21 cellular contexts compared by ENCODE assay signal in the genomic region with DNA sequence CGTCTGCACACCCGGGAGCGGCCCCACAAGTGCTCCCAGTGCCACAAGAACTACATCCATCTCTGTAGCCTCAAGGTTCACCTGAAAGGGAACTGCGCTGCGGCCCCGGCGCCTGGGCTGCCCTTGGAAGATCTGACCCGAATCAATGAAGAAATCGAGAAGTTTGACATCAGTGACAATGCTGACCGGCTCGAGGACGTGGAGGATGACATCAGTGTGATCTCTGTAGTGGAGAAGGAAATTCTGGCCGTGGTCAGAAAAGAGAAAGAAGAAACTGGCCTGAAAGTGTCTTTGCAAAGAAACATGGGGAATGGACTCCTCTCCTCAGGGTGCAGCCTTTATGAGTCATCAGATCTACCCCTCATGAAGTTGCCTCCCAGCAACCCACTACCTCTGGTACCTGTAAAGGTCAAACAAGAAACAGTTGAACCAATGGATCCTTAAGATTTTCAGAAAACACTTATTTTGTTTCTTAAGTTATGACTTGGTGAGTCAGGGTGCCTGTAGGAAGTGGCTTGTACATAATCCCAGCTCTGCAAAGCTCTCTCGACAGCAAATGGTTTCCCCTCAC. TPM values are rescaled to one million over a fixed set of nuclear protein-coding genes. Genes with fewer than 3 reads are reported as not detected.
DNase-seq lines count a peak whose midpoint lies in the region; ATAC-seq, FAIRE-seq and TF ChIP-seq lines count a peak whose summit lies in the region.
"Had no signal": no experiment of that assay in that cellular context is flagged by ENCODE, and none has a peak within 500 bp of the region (broad histone marks: within the 10 kb centered on the region; RNA-seq: fewer than 3 reads in every experiment).

No MANE protein-coding gene starts in this region.

- no peaks in the 10 kb centered on the region for H3K9me1 ChIP-seq in K562 (ENCODE audit: control insufficient read depth, insufficient read depth, low read length)

- DNase-seq in Right ventricle myocardium inferior (ENCODE audit: missing footprints) (peak; percentile 70), cardiac septum (ENCODE audit: low spot score) (no peak), MM.1S (peak; percentile 54), K562 (ENCODE audit: extremely low read depth in 1 of 4, low spot score in 3 of 4) (no peak), DMS79 (lab: John Stamatoyannopoulos, UW) (no peak), testis (no peak)
- no peak for DNase-seq in stimulated activated naive CD8-positive, alpha-beta T cell treated with anti-CD3 and anti-CD28 coated beads, Interleukin-15, amount 100 ng/mL, for 72 hours
- DNase-seq: activated CD4-positive, alpha-beta T cell treated with anti-CD3 and anti-CD28 coated beads, Interleukin-2, amount 50 U/mL, for 48 hours; DMS153; dorsolateral prefrontal cortex; head of caudate nucleus; NCI-H187 treated with DMSO at 0.1 percent for 48 hours; NCI-H526 treated with DMSO at 0.1 percent for 48 hours; T-helper 9 cell; WERI-Rb-1 had no signal

- H3F3A ChIP-seq in MM.1S (ENCODE audit: insufficient read depth, low read length), result peaks cover 99% of the 10 kb centered on the region

- 50% methylated on average over 12 of the region's 14 CpGs for WGBS in K562 (ENCODE audit: insufficient coverage, low coverage, missing lambda C conversion rate)
- 92 to 96% methylated on average over 13 to 14 of the region's 14 CpGs for WGBS in testis, 2 donors

- H3K9me3 Mint-ChIP-seq in stimulated activated naive CD8-positive, alpha-beta T cell treated with anti-CD3 and anti-CD28 coated beads, Interleukin-15, amount 100 ng/mL, for 72 hours, result no peaks in the 10 kb centered on the region

- H3K4me2 ChIP-seq in MM.1S (ENCODE audit: low read depth, low read length), result peak overlapping the region; percentile 72
- no peak overlapping the region for H3K4me2 ChIP-seq in K562 (ENCODE audit: insufficient read depth, low read length)

- no peak for TF ChIP-seq CTCF in MM.1S (IDR thresholded peaks at IDR 0.05; ENCODE audit: low read length)
- TF ChIP-seq CTCF in K562 (IDR thresholded peaks at IDR 0.05 in 2 of 3, conservative IDR thresholded peaks at IDR 0.05 in 1 of 3; ENCODE audit: insufficient read depth in 2 of 3, low read depth in 1 of 3, low read length in 3 of 3), result no peak
- TF ChIP-seq CTCF in testis (IDR thresholded peaks at IDR 0.05), result no peak

- ATAC-seq in Right ventricle myocardium inferior, result no peak
- no peak for ATAC-seq in K562
- peak; percentile 53 for ATAC-seq in stimulated activated naive CD8-positive, alpha-beta T cell treated with anti-CD3 and anti-CD28 coated beads, Interleukin-15, amount 100 ng/mL, for 72 hours
- ATAC-seq in GM18505 (IDR thresholded peaks at IDR 0.05; ENCODE audit: unreplicated experiment), result no peak

- H3K9ac ChIP-seq in MM.1S (ENCODE audit: low read length) (peak overlapping the region; percentile 76), K562 (ENCODE audit: insufficient read depth in 1 of 2, low read depth in 2 of 2, low read length in 2 of 2) (0 out of 4 replicates have a peak overlapping the region, but pooled peaks of 1 of the 2 experiments have one; percentile 21)

- H3K4me1 ChIP-seq in MM.1S (ENCODE audit: low read length) (peaks cover 63% of the 10 kb centered on the region), K562 (replicated peaks in 1 of 2; ENCODE audit: control insufficient read depth in 2 of 2, insufficient read depth in 2 of 2, low read length in 2 of 2) (peaks cover 14 to 47% of the 10 kb centered on the region in 2 experiments; a peak in 4 of 5 replicates), testis (no peaks in the 10 kb centered on the region)

- no peak for TF ChIP-seq RAD21 in K562 (CRISPR knock-in tag; conservative IDR thresholded peaks at IDR 0.05 in 1 of 2, IDR thresholded peaks at IDR 0.05 in 1 of 2)

- H4K20me1 ChIP-seq in MM.1S (ENCODE audit: insufficient read depth, low read length) (no peaks in the 10 kb centered on the region), K562 (replicated peaks; ENCODE audit: control insufficient read depth, insufficient read depth, low read length) (no peaks in the 10 kb centered on the region)

- intact Hi-C loops in Right ventricle myocardium inferior (cut with DNase I), result no loop called here
- intact Hi-C loops in cardiac septum (cut with DNase I), result no loop called here
- intact Hi-C loops in K562 (cut with micrococcal nuclease), result no loop called here
- intact Hi-C loops in testis (cut with DNase I; ENCODE audit: low total_unique reads), result no loop called here

- H3K27ac Mint-ChIP-seq in stimulated activated naive CD8-positive, alpha-beta T cell treated with anti-CD3 and anti-CD28 coated beads, Interleukin-15, amount 100 ng/mL, for 72 hours, result no peak overlapping the region
- H3K27ac Mint-ChIP-seq: activated naive CD4-positive, alpha-beta T cell treated with anti-CD3 and anti-CD28 coated beads, Interleukin-2, amount 50 U/mL, for 72 hours; progenitor cell of endocrine pancreas had no signal

- H3K27me3 Mint-ChIP-seq in stimulated activated naive CD8-positive, alpha-beta T cell treated with anti-CD3 and anti-CD28 coated beads, Interleukin-15, amount 100 ng/mL, for 72 hours, result peaks cover 25% of the 10 kb centered on the region

- H3K27ac ChIP-seq in MM.1S (ENCODE audit: low read length) (peak overlapping the region; percentile 98), K562 (ENCODE audit: extremely low read depth, low read depth, low read length) (no peak overlapping the region), testis (no peak overlapping the region)
- H3K27ac ChIP-seq: dorsolateral prefrontal cortex, upper lobe of left lung, WERI-Rb-1 had no signal

- no peak for FAIRE-seq in K562 (lab: Jason Lieb, UNC)
- FAIRE-seq: HTR-8/SVneo had no signal

- no peak for TF ChIP-seq EP300 in K562 (IDR thresholded peaks at IDR 0.05; ENCODE audit: low read length)

- CTCF ChIA-PET in K562 (lab: Yijun Ruan, JAX; ENCODE audit: low intra/inter-chr PET ratio), result no interaction called here

- BruUV-seq in K562 (replicated peaks; lab: Mats Ljungman, UMichigan), result no TSS peak

- peak overlapping the region; percentile 9 to 59 for H3K4me3 Mint-ChIP-seq in stimulated activated naive CD8-positive, alpha-beta T cell treated with anti-CD3 and anti-CD28 coated beads, Interleukin-15, amount 100 ng/mL, for 72 hours

- H3K9me2 ChIP-seq in MM.1S (replicated peaks; ENCODE audit: insufficient read depth, low read length), result no peaks in the 10 kb centered on the region

- H3K4me3 ChIP-seq in MM.1S (ENCODE audit: low read length) (peak overlapping the region; percentile 63), K562 (no peak overlapping the region), testis (no peak overlapping the region)
- H3K4me3 ChIP-seq: dorsolateral prefrontal cortex, upper lobe of left lung had no signal

- POLR2A ChIA-PET in K562 (lab: Yijun Ruan, JAX), result no interaction called here

- TF ChIP-seq POLR2A in K562 (conservative IDR thresholded peaks at IDR 0.05), result no peak
- no peak for TF ChIP-seq POLR2A in GM18505 (IDR thresholded peaks at IDR 0.05; ENCODE audit: borderline replicate concordance, extremely low read depth, insufficient read depth, insufficient read length)
- no peak for TF ChIP-seq POLR2A in testis (IDR thresholded peaks at IDR 0.05)

- in situ Hi-C loops in K562 (cut with MboI), result no loop called here

- H3K27me3 ChIP-seq in MM.1S (replicated peaks; ENCODE audit: insufficient read depth, low read length) (no peaks in the 10 kb centered on the region), K562 (ENCODE audit: control insufficient read depth in 2 of 2, insufficient read depth in 2 of 2, low read length in 2 of 2) (no peaks in the 10 kb centered on the region), testis (no peaks in the 10 kb centered on the region)
- H3K27me3 ChIP-seq: upper lobe of left lung had no signal

- peaks cover 79% of the 10 kb centered on the region for H3K4me1 Mint-ChIP-seq in stimulated activated naive CD8-positive, alpha-beta T cell treated with anti-CD3 and anti-CD28 coated beads, Interleukin-15, amount 100 ng/mL, for 72 hours

- H3K36me3 ChIP-seq in MM.1S (replicated peaks; ENCODE audit: insufficient read depth, low read length), result peaks cover 38% of the 10 kb centered on the region
- no peaks in the 10 kb centered on the region for H3K36me3 ChIP-seq in K562 (ENCODE audit: control insufficient read depth, insufficient read depth, low read length)
- no peaks in the 10 kb centered on the region for H3K36me3 ChIP-seq in testis (ENCODE audit: low read depth, missing control alignments)

- H3K9me3 ChIP-seq in MM.1S (replicated peaks; ENCODE audit: insufficient read depth, low read length) (no peaks in the 10 kb centered on the region), K562 (replicated peaks; ENCODE audit: control insufficient read depth, insufficient read depth, low read depth, low read length) (no peaks in the 10 kb centered on the region), testis (no peaks in the 10 kb centered on the region)
- H3K9me3 ChIP-seq: upper lobe of left lung had no signal

- peaks cover 66% of the 10 kb centered on the region for H3K79me2 ChIP-seq in MM.1S (ENCODE audit: low read length)
- H3K79me2 ChIP-seq in K562 (ENCODE audit: control insufficient read depth, insufficient read depth, low read length), result no peaks in the 10 kb centered on the region

- H2AFZ ChIP-seq in MM.1S (ENCODE audit: low read length) (no peak overlapping the region), K562 (ENCODE audit: low read depth, low read length) (no peak overlapping the region)

TF ChIP-seq in K562, 482 proteins besides CTCF, POLR2A, EP300 and RAD21 (continues in another document):
- TF ChIP-seq KLF16 (IDR thresholded peaks at IDR 0.05), result no peak

RNA-seq across cellular contexts. Expression of a gene that starts 21.0 kb away (rescaled TPM):
- total RNA-seq in Right ventricle myocardium inferior (0.87 TPM), cardiac septum (2.0 TPM), K562 (2014; rRNA removed) (0.27 and 0.29 TPM in 2 replicates), K562 (2014; rRNA removed; fragmentation: Illumina TruSeq; extraction: Trizol) (0.40 and 0.61 TPM in 2 replicates), K562 (2015; rRNA removed; fragmentation: Illumina TruSeq; extraction: Trizol) (0.19 and 0.47 TPM in 2 replicates), K562 (2021) (0.67 and 0.86 TPM in 2 replicates), testis (1 to 10 TPM; 3.5 to 4.1 TPM)
- 1.9 and 4.4 TPM in 2 replicates for total RNA-seq in K562 (2011; cell fraction: chromatin; rRNA removed; ENCODE audit: low replicate concordance)
- 1.1 and 1.3 TPM in 2 replicates for total RNA-seq in K562 (2011; cell fraction: nucleolus; rRNA removed)
- 0.95 and 1.1 TPM in 2 replicates for total RNA-seq in K562 (2011; cell fraction: nucleoplasm; rRNA removed)
- polyA plus RNA-seq in K562 (2011; rRNA removed) (0.18 and 0.21 TPM in 2 replicates), K562 (2014; fragmentation: Illumina TruSeq; extraction: Trizol) (0.89 and 1.4 TPM in 2 replicates), K562 (2014; fragmentation: Nextera tagmentation; extraction: Ambion mirVana) (under 1 TPM; 0.20 to 0.21 TPM), K562 (2014; rRNA removed) (0.09 and 0.13 TPM in 2 replicates), testis (ENCODE audit: insufficient read depth, low read depth, low replicate concordance) (3.3 TPM)
- polyA plus RNA-seq in K562 (2011; cell fraction: cytosol; rRNA removed), result 0.07 and 0.36 TPM in 2 replicates
- 0.11 and 1.1 TPM in 2 replicates for polyA plus RNA-seq in K562 (2011; cell fraction: nucleus; rRNA removed)
- polyA plus RNA-seq in K562 (2012), result 0.89 and 1.1 TPM in 2 replicates
- 0.18 and 0.98 TPM in 2 replicates for polyA minus RNA-seq in K562 (2011; rRNA and poly(A)+ RNA removed)
- 1.1 and 1.6 TPM in 2 replicates for polyA minus RNA-seq in K562 (2011; cell fraction: cytosol; rRNA and poly(A)+ RNA removed)
- 0.94 and 1.00 TPM in 2 replicates for polyA minus RNA-seq in K562 (2011; cell fraction: nucleus; rRNA and poly(A)+ RNA removed)
- total RNA-seq: G401 had no signal

Comparison
In these comparisons a context has a peak if more than half of its experiments do, and no peak if none do; other contexts are left out.
1. DNase-seq: peak in Right ventricle myocardium inferior (single experiment) and MM.1S (single experiment); none in cardiac septum (single experiment), K562 (0 of 4), stimulated activated naive CD8-positive, alpha-beta T cell treated with anti-CD3 and anti-CD28 coated beads, Interleukin-15, amount 100 ng/mL, for 72 hours (0 of 2), DMS79 (single experiment) and testis (single experiment).